In genomic region chr9:137458194-137459146, GRCh38 we compare ENCODE assay signal across 8 cellular contexts. TPM values are rescaled to one million over a fixed set of nuclear protein-coding genes. Genes with fewer than 3 reads are reported as not detected.
DNase-seq lines count a peak whose midpoint lies in the region; ATAC-seq, FAIRE-seq and TF ChIP-seq lines count a peak whose summit lies in the region.

No MANE protein-coding gene starts in this region.

- no peaks in the 10 kb centered on the region for H3K36me3 ChIP-seq in pancreas

- no peaks in the 10 kb centered on the region for H3K27me3 Mint-ChIP-seq in activated T-cell treated with anti-CD3 and anti-CD28 coated beads, Interleukin-2, amount 50 U/mL, for 72 hours (ENCODE audit: low read depth)
- no peaks in the 10 kb centered on the region for H3K27me3 Mint-ChIP-seq in activated T-helper 17 cell treated with anti-CD3 and anti-CD28 coated beads, Interleukin-2, amount 50 U/mL, for 72 hours

- H3K4me1 ChIP-seq in pancreas = peaks cover 0 to 22% (median 3%) of the 10 kb centered on the region in 3 donors

- peak; percentile 26 to 28 for ATAC-seq in activated T-cell treated with anti-CD3 and anti-CD28 coated beads, Interleukin-2, amount 50 U/mL, for 72 hours (replicated peaks in 1 of 2)
- ATAC-seq in HG03342 (IDR thresholded peaks at IDR 0.05; ENCODE audit: unreplicated experiment) = peak; percentile 7
- peak; percentile 16 for ATAC-seq in activated T-helper 17 cell treated with anti-CD3 and anti-CD28 coated beads, Interleukin-2, amount 50 U/mL, for 72 hours (replicated peaks)
- peak in 3 of 4 donors; percentile 4 to 23 (median 14) for ATAC-seq in pancreas
- no peak for ATAC-seq in GM19397 (IDR thresholded peaks at IDR 0.05; ENCODE audit: unreplicated experiment)

- no peak for FAIRE-seq in pancreas (lab: Jason Lieb, UNC)

- peaks cover 35% of the 10 kb centered on the region for H3K4me1 Mint-ChIP-seq in activated T-cell treated with anti-CD3 and anti-CD28 coated beads, Interleukin-2, amount 50 U/mL, for 72 hours (ENCODE audit: low read depth)
- H3K4me1 Mint-ChIP-seq in activated T-helper 17 cell treated with anti-CD3 and anti-CD28 coated beads, Interleukin-2, amount 50 U/mL, for 72 hours = no peaks in the 10 kb centered on the region

- DNase-seq in activated T-cell treated with anti-CD3 and anti-CD28 coated beads, Interleukin-2, amount 50 U/mL, for 72 hours = peak in 1 of 2 donors; percentile 41
- DNase-seq in activated T-cell treated with anti-CD3 and anti-CD28 coated beads, Interleukin-2, amount 50 U/mL, for 1 hour = no peak
- DNase-seq in head of caudate nucleus = peak; percentile 58 to 92 (median 81)
- peak; percentile 54 to 86 (median 67) for DNase-seq in pancreas
- DNase-seq in iPS-NIHi7 (ENCODE audit: extremely low spot score) = no peak

- H3K27me3 ChIP-seq in pancreas = no peaks in the 10 kb centered on the region

- no peak overlapping the region for H3K27ac Mint-ChIP-seq in activated T-cell treated with anti-CD3 and anti-CD28 coated beads, Interleukin-2, amount 50 U/mL, for 72 hours
- H3K27ac Mint-ChIP-seq in activated T-helper 17 cell treated with anti-CD3 and anti-CD28 coated beads, Interleukin-2, amount 50 U/mL, for 72 hours = no peak overlapping the region

- H3K36me3 Mint-ChIP-seq in activated T-cell treated with anti-CD3 and anti-CD28 coated beads, Interleukin-2, amount 50 U/mL, for 72 hours (ENCODE audit: insufficient read depth in 2 of 2) = no peaks in the 10 kb centered on the region
- H3K36me3 Mint-ChIP-seq in activated T-helper 17 cell treated with anti-CD3 and anti-CD28 coated beads, Interleukin-2, amount 50 U/mL, for 72 hours (ENCODE audit: low read depth) = peaks cover 14% of the 10 kb centered on the region

- H3K27ac ChIP-seq in pancreas = peak overlapping the region in 2 of 4 donors; percentile 11 to 30

- no peaks in the 10 kb centered on the region for H3K9me3 ChIP-seq in pancreas

- H3K9me3 Mint-ChIP-seq in activated T-cell treated with anti-CD3 and anti-CD28 coated beads, Interleukin-2, amount 50 U/mL, for 72 hours = no peaks in the 10 kb centered on the region
- H3K9me3 Mint-ChIP-seq in activated T-helper 17 cell treated with anti-CD3 and anti-CD28 coated beads, Interleukin-2, amount 50 U/mL, for 72 hours = no peaks in the 10 kb centered on the region

- intact Hi-C loops in head of caudate nucleus (cut with DNase I) (no loop called here), pancreas (cut with DNase I) (no loop called here)

- no peak for TF ChIP-seq CTCF in pancreas (IDR thresholded peaks at IDR 0.05)

- H3K4me3 ChIP-seq in pancreas = peak overlapping the region; percentile 38 to 74 (median 56)

- 14 to 23% methylated on average over 48 to 87 of the region's 87 CpGs for WGBS in pancreas, 2 donors

- peak overlapping the region in 1 of 2 donors; percentile 54 for H3K4me3 Mint-ChIP-seq in activated T-cell treated with anti-CD3 and anti-CD28 coated beads, Interleukin-2, amount 50 U/mL, for 72 hours
- H3K4me3 Mint-ChIP-seq in activated T-helper 17 cell treated with anti-CD3 and anti-CD28 coated beads, Interleukin-2, amount 50 U/mL, for 72 hours = no peak overlapping the region

RNA-seq across cellular contexts. Expression of gene NSMF, which starts 0.7 kb away (rescaled TPM):
- total RNA-seq in activated T-cell treated with anti-CD3 and anti-CD28 coated beads, Interleukin-2, amount 50 U/mL, for 72 hours = 10 to 100 TPM; 20.0 to 28.5 TPM
- total RNA-seq in activated T-helper 17 cell treated with anti-CD3 and anti-CD28 coated beads, Interleukin-2, amount 50 U/mL, for 72 hours = 10 to 100 TPM; 26.6 to 35.5 TPM
- 10 to 100 TPM; 22.0 to 34.4 (median 26.3) TPM for total RNA-seq in pancreas
- 10 to 100 TPM; 68.6 to 81.0 TPM for polyA plus RNA-seq in pancreas

RNA-seq across cellular contexts. Expression of gene ENTPD8, which starts 17.3 kb away (rescaled TPM):
- total RNA-seq in activated T-cell treated with anti-CD3 and anti-CD28 coated beads, Interleukin-2, amount 50 U/mL, for 72 hours = not detected
- total RNA-seq in activated T-helper 17 cell treated with anti-CD3 and anti-CD28 coated beads, Interleukin-2, amount 50 U/mL, for 72 hours = not detected
- 1 to 10 TPM in 5 of 6 donors, under 1 TPM in 1; 0.98 to 3.8 (median 1.3) TPM for total RNA-seq in pancreas
- 1 to 10 TPM; 3.9 to 4.7 TPM for polyA plus RNA-seq in pancreas

RNA-seq across cellular contexts. Expression of gene NOXA1, which starts 35.3 kb away (rescaled TPM):
- 1 to 10 TPM; 1.4 to 1.8 TPM for total RNA-seq in activated T-cell treated with anti-CD3 and anti-CD28 coated beads, Interleukin-2, amount 50 U/mL, for 72 hours
- total RNA-seq in activated T-helper 17 cell treated with anti-CD3 and anti-CD28 coated beads, Interleukin-2, amount 50 U/mL, for 72 hours = under 1 TPM; 0.39 to 0.58 TPM
- total RNA-seq in pancreas = 10 to 100 TPM in 3 of 6 donors, 1 to 10 TPM in 3; 6.6 to 15.0 (median 10.0) TPM
- 10 to 100 TPM; 40.0 to 45.5 TPM for polyA plus RNA-seq in pancreas

RNA-seq across cellular contexts. Expression of gene EXD3, which starts 35.5 kb away (rescaled TPM):
- total RNA-seq in activated T-cell treated with anti-CD3 and anti-CD28 coated beads, Interleukin-2, amount 50 U/mL, for 72 hours = 10 to 100 TPM; 23.7 to 26.0 TPM
- 1 to 10 TPM; 8.8 to 10.0 TPM for total RNA-seq in activated T-helper 17 cell treated with anti-CD3 and anti-CD28 coated beads, Interleukin-2, amount 50 U/mL, for 72 hours
- 10 to 100 TPM in 3 of 6 donors, 1 to 10 TPM in 3; 8.1 to 16.5 (median 10.4) TPM for total RNA-seq in pancreas
- polyA plus RNA-seq in pancreas = 10 to 100 TPM; 43.1 to 57.3 TPM

Comparison
In these comparisons a context has a peak if more than half of its experiments do, and no peak if none do; other contexts are left out.
1. DNase-seq: peak in head of caudate nucleus (42 of 42) and pancreas (6 of 6); none in activated T-cell treated with anti-CD3 and anti-CD28 coated beads, Interleukin-2, amount 50 U/mL, for 1 hour (single experiment) and iPS-NIHi7 (single experiment).